ENCODE assay signal across 8 cellular contexts in genomic region chr6:27814415-27814664, GRCh38.
A peak's percentile ranks its signal among the peaks of the same experiment; 100 is the strongest.
DNase-seq lines count a peak whose midpoint lies in the region; ATAC-seq, FAIRE-seq and TF ChIP-seq lines count a peak whose summit lies in the region.
"Not testable (repeated sequence)": the region's sequence is repeated elsewhere in the genome, so short reads cannot be mapped to it uniquely, and the experiment has no call there.

No MANE protein-coding gene starts in this region.

- H3K9me3 ChIP-seq in K562 (replicated peaks; ENCODE audit: control insufficient read depth, insufficient read depth, low read depth, low read length); mucosa of rectum (ENCODE audit: control insufficient read depth in 2 of 2, low read length in 2 of 2): not testable (repeated sequence)
- peaks cover 0 to 11% (median 0%) of the 10 kb centered on the region in 8 donors for H3K9me3 ChIP-seq in spleen

- not testable (repeated sequence) for H3K9me1 ChIP-seq in K562 (ENCODE audit: control insufficient read depth, insufficient read depth, low read length)

- H3K36me3 ChIP-seq in BJ (ENCODE audit: control insufficient read depth, insufficient read depth, low read length); mucosa of rectum (ENCODE audit: control insufficient read depth in 2 of 2, insufficient read depth in 2 of 2, low read length in 2 of 2); spleen: not testable (repeated sequence)
- H3K36me3 ChIP-seq in K562 (ENCODE audit: control insufficient read depth, insufficient read depth, low read length): peaks cover 17% of the 10 kb centered on the region

- not testable (repeated sequence) for DNase-seq in BJ (ENCODE audit: low read depth); K562 (ENCODE audit: extremely low read depth in 1 of 4, low spot score in 3 of 4); glutamatergic neuron; spleen

- not testable (repeated sequence) for TF ChIP-seq POLR2A in K562 (conservative IDR thresholded peaks at IDR 0.05); spleen (IDR thresholded peaks at IDR 0.05)

- H3K4me1 Mint-ChIP-seq in glutamatergic neuron (ENCODE audit: low read depth, unreplicated experiment): not testable (repeated sequence)

- 100% methylated on average over 2 of the region's 24 CpGs for WGBS in K562 (ENCODE audit: insufficient coverage, low coverage, missing lambda C conversion rate)
- WGBS in spleen, 5 donors: 1 to 10% (median 3%) methylated on average over 2 to 7 of the region's 24 CpGs

- H3K27me3 Mint-ChIP-seq in glutamatergic neuron (ENCODE audit: unreplicated experiment): not testable (repeated sequence)

- H3K9ac ChIP-seq in K562 (ENCODE audit: insufficient read depth in 1 of 2, low read depth in 2 of 2, low read length in 2 of 2): not testable (repeated sequence)
- peak overlapping the region; percentile 41 to 52 for H3K9ac ChIP-seq in mucosa of rectum (ENCODE audit: low read depth in 1 of 2, low read length in 2 of 2)

- TF ChIP-seq RAD21 in K562 (CRISPR knock-in tag; conservative IDR thresholded peaks at IDR 0.05 in 1 of 2, IDR thresholded peaks at IDR 0.05 in 1 of 2): not testable (repeated sequence)

- H3K4me3 ChIP-seq in BJ (ENCODE audit: low read depth, low read length) (peak overlapping the region; percentile 49), mucosa of rectum (ENCODE audit: low read length in 2 of 2) (peak overlapping the region; percentile 70 to 88), spleen (peak overlapping the region in 7 of 8 donors; percentile 18 to 71 (median 37))
- H3K4me3 ChIP-seq in K562: not testable (repeated sequence)

- ATAC-seq in GM19351 (IDR thresholded peaks at IDR 0.05; ENCODE audit: unreplicated experiment): peak; percentile 14
- peak; percentile 1 for ATAC-seq in HG03060 (IDR thresholded peaks at IDR 0.05; ENCODE audit: low read depth, unreplicated experiment)
- ATAC-seq in SK-N-SH treated with all-trans-retinoic acid at 6 μM for 48 hours: peak; percentile 15
- ATAC-seq in K562: not testable (repeated sequence)

- H3K4me2 ChIP-seq in K562 (ENCODE audit: insufficient read depth, low read length): not testable (repeated sequence)

- BruUV-seq in K562 (replicated peaks; lab: Mats Ljungman, UMichigan): not testable (repeated sequence)

- not testable (repeated sequence) for H3K27ac ChIP-seq in K562 (ENCODE audit: extremely low read depth, low read depth, low read length)
- H3K27ac ChIP-seq in mucosa of rectum (ENCODE audit: low read depth in 2 of 2, low read length in 2 of 2) (peak overlapping the region; percentile 67 to 83), spleen (peak overlapping the region; percentile 71 to 92 (median 84))

- not testable (repeated sequence) for TF ChIP-seq EP300 in K562 (IDR thresholded peaks at IDR 0.05; ENCODE audit: low read length)

- peak overlapping the region; percentile 95 for H3K4me3 Mint-ChIP-seq in glutamatergic neuron (ENCODE audit: unreplicated experiment)

- H3K79me2 ChIP-seq in K562 (ENCODE audit: control insufficient read depth, insufficient read depth, low read length): peaks cover 40% of the 10 kb centered on the region

- POLR2A ChIA-PET in BJ (lab: Charles Lee) (interaction anchor here (1.0 kb wide), 1 partner anchor 1609 kb away, joined by 3 read pairs; no protein-coding TSS in a partner anchor), K562 (lab: Yijun Ruan, JAX) (interaction anchor here (9.2 to 9.3 kb wide), 2 partner anchors 21 to 81 kb away, joined by 368 to 481 read pairs; a partner anchor contains a TSS)

- peak; percentile 51 for FAIRE-seq in K562 (lab: Jason Lieb, UNC)

- CTCF ChIA-PET in BJ (lab: Yijun Ruan, JAX): interaction anchor here (1.6 kb wide), 1 partner anchor 81 kb away, joined by 9 read pairs; no protein-coding TSS in a partner anchor
- CTCF ChIA-PET in K562 (lab: Yijun Ruan, JAX; ENCODE audit: low intra/inter-chr PET ratio): not testable (repeated sequence)

- H2AFZ ChIP-seq in K562 (ENCODE audit: low read depth, low read length): not testable (repeated sequence)

- peaks cover 13% of the 10 kb centered on the region for H3K9me3 Mint-ChIP-seq in glutamatergic neuron (ENCODE audit: unreplicated experiment)

- H3K27me3 ChIP-seq in BJ (ENCODE audit: control insufficient read depth, insufficient read depth, low read length); K562 (ENCODE audit: control insufficient read depth in 2 of 2, insufficient read depth in 2 of 2, low read length in 2 of 2); mucosa of rectum (ENCODE audit: control insufficient read depth in 2 of 2, insufficient read depth in 2 of 2, low read length in 2 of 2); spleen (replicated peaks in 1 of 7): not testable (repeated sequence)

- TF ChIP-seq CTCF in BJ (IDR thresholded peaks at IDR 0.05; ENCODE audit: insufficient read depth, low read depth, low read length); K562 (IDR thresholded peaks at IDR 0.05 in 2 of 3, conservative IDR thresholded peaks at IDR 0.05 in 1 of 3; ENCODE audit: insufficient read depth in 2 of 3, low read depth in 1 of 3, low read length in 3 of 3); glutamatergic neuron (IDR thresholded peaks at IDR 0.05; ENCODE audit: partially characterized antibody, unreplicated experiment); spleen (IDR thresholded peaks at IDR 0.05 in 8 of 11, conservative IDR thresholded peaks at IDR 0.05 in 3 of 11): not testable (repeated sequence)

- peak overlapping the region; percentile 92 for H3K27ac Mint-ChIP-seq in glutamatergic neuron (ENCODE audit: unreplicated experiment)

- intact Hi-C loops in K562 (cut with micrococcal nuclease): not testable (repeated sequence)
- intact Hi-C loops in spleen (cut with DNase I; ENCODE audit: low total_unique reads): loop anchor here (5.0 kb wide), 1 partner anchor 78 kb away; a partner anchor contains a TSS

- not testable (repeated sequence) for H3K36me3 Mint-ChIP-seq in glutamatergic neuron (ENCODE audit: unreplicated experiment)

- peaks cover 10 to 20% of the 10 kb centered on the region in 2 experiments; a peak in 4 of 5 replicates for H3K4me1 ChIP-seq in K562 (replicated peaks in 1 of 2; ENCODE audit: control insufficient read depth in 2 of 2, insufficient read depth in 2 of 2, low read length in 2 of 2)
- H3K4me1 ChIP-seq in mucosa of rectum (ENCODE audit: control insufficient read depth in 2 of 2, insufficient read depth in 2 of 2, low read length in 2 of 2): peaks cover 9 to 14% of the 10 kb centered on the region in 2 donors
- H3K4me1 ChIP-seq in spleen: peaks cover 0 to 46% (median 30%) of the 10 kb centered on the region in 6 donors

- in situ Hi-C loops in K562 (cut with MboI): loop anchor here (25.0 kb wide), 1 partner anchor 1602 kb away; a partner anchor contains a TSS

- not testable (repeated sequence) for H4K20me1 ChIP-seq in K562 (replicated peaks; ENCODE audit: control insufficient read depth, insufficient read depth, low read length)

TF ChIP-seq in K562, 482 proteins besides CTCF, POLR2A, EP300 and RAD21:
- TF ChIP-seq POLR2G (IDR thresholded peaks at IDR 0.05; ENCODE audit: low read depth, low read length) (peak; percentile 74), RBFOX2 (IDR thresholded peaks at IDR 0.05; ENCODE audit: low read depth, low read length) (peak; percentile 37; the same call in 1 of the 2 replicates)
